ENCODE assay signal across 8 cellular contexts in the genomic region with DNA sequence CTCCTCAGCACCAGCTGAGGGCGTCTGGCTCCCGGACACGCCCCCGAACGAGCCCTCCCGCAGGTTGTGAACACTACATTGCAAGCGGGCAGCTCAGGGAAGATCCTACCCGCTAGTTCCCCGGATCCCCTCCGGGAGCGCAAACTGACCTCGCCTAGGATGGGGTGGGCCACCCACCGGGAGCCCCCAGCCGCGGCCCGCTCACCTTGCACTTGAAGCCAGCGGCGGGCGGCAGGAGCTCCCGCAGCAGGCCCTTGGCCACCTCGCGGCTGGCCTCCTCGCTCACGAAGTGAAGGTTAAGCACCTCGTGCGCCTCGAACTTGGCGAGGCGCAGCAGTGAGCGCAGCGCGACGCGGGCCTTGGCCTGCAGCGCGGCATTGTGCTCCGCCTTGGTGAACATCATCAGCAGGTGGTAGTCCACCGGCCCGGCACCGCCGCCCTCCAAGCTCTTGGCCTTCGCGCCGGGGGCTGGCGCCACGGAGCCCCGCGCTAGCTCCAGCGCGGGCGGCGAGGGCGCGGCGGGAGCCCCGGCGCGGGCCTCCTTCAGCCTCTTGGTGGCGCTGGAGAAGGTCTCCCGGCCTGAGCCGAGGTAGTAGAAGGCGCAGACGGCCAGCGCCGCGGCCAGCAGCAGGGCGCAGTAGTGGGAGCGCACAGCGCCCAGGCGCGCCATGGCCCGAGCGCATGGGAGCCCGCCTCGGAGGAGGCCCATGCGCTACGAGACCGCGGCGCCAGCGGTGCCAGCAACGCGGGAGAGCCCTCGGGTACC. TPM values are rescaled to one million over a fixed set of nuclear protein-coding genes. Genes with fewer than 3 reads are reported as not detected.
DNase-seq lines count a peak whose midpoint lies in the region; FAIRE-seq and TF ChIP-seq lines count a peak whose summit lies in the region.

No MANE protein-coding gene starts in this region.

- H3K36me3 Mint-ChIP-seq in HFFc6 (ENCODE audit: low read depth) (no peaks in the 10 kb centered on the region), MCF 10A (ENCODE audit: insufficient read depth, unreplicated experiment) (no peaks in the 10 kb centered on the region)

- peak overlapping the region; percentile 95 for H3K4me3 Mint-ChIP-seq in HFFc6
- peak overlapping the region; percentile 81 for H3K4me3 Mint-ChIP-seq in MCF 10A (ENCODE audit: unreplicated experiment)

- H3K36me3 ChIP-seq in MG63: peaks cover 20% of the 10 kb centered on the region
- H3K36me3 ChIP-seq in keratinocyte (ENCODE audit: control insufficient read depth in 2 of 2, extremely low read depth in 1 of 2, insufficient read depth in 2 of 2, low read length in 2 of 2): peaks cover 0 to 2% of the 10 kb centered on the region in 2 experiments

- H3K4me2 ChIP-seq in keratinocyte (ENCODE audit: control insufficient read depth, extremely low read depth, insufficient read depth, low read depth, low read length): peak overlapping the region; percentile 90

- H3K4me3 ChIP-seq in MG63 (peak overlapping the region; percentile 76), keratinocyte (ENCODE audit: control insufficient read depth in 2 of 3, extremely low read depth in 1 of 3, insufficient read depth in 2 of 3, low read depth in 1 of 3, low read length in 3 of 3) (peak overlapping the region; percentile 65 to 89 (median 77))

- no peaks in the 10 kb centered on the region for H3K9me1 ChIP-seq in keratinocyte (ENCODE audit: control insufficient read depth, extremely low read depth, insufficient read depth, low read length)

- CTCF ChIA-PET in MCF 10A (lab: Yijun Ruan, JAX): interaction anchor here (0.5 to 8.3 kb wide), 70 partner anchors 9 to 1018 kb away, joined by 3 to 154 read pairs (median 4); partner anchors contain the start of genes FAM43A, LSG1 and TMEM44

- no peaks in the 10 kb centered on the region for H3K27me3 ChIP-seq in MG63
- H3K27me3 ChIP-seq in keratinocyte (ENCODE audit: control insufficient read depth, extremely low read depth, insufficient read depth, low read length): no peaks in the 10 kb centered on the region

- TF ChIP-seq CTCF in HFFc6 (IDR thresholded peaks at IDR 0.05) (peak; percentile 70; the same call in 1 of the 2 replicates), MCF 10A (IDR thresholded peaks at IDR 0.05; ENCODE audit: unreplicated experiment) (peak; percentile 49), keratinocyte (optimal IDR thresholded peaks at IDR 0.05 in 1 of 3, IDR thresholded peaks at IDR 0.05 in 1 of 3, conservative IDR thresholded peaks at IDR 0.05 in 1 of 3; ENCODE audit: extremely low read depth in 1 of 3, insufficient read depth in 2 of 3, low read length in 3 of 3) (peak; percentile 33 to 56 (median 48))

- DNase-seq in NCI-H510A treated with DMSO at 0.1 percent for 48 hours (lab: John Stamatoyannopoulos, UW): peak; percentile 79
- no peak for DNase-seq in NCI-H510A (lab: John Stamatoyannopoulos, UW)
- peak; percentile 46 for DNase-seq in HFFc6
- DNase-seq in MG63: peak; percentile 73
- peak; percentile 64 for DNase-seq in SKM-1 (lab: John Stamatoyannopoulos, UW; ENCODE audit: unreplicated experiment)
- DNase-seq in MCF 10A (ENCODE audit: unreplicated experiment): peak; percentile 68
- DNase-seq in keratinocyte (ENCODE audit: low read depth, low spot score): no peak
- peak; percentile 79 for DNase-seq in stimulated activated CD4-positive, alpha-beta T cell treated with anti-CD3 and anti-CD28 coated beads, Interleukin-15, amount 100 ng/mL, for 24 hours

- POLR2A ChIA-PET in MCF 10A (lab: Yijun Ruan, JAX): interaction anchor here (0.7 to 3.1 kb wide), 20 partner anchors 12 to 602 kb away, joined by 3 to 54 read pairs (median 4); partner anchors contain the start of genes ACAP2, FAM43A, LSG1 and PPP1R2

- no peaks in the 10 kb centered on the region for H3K27me3 Mint-ChIP-seq in HFFc6 (ENCODE audit: insufficient read depth)
- H3K27me3 Mint-ChIP-seq in MCF 10A (ENCODE audit: insufficient read depth, unreplicated experiment): no peaks in the 10 kb centered on the region

- H3K9me3 Mint-ChIP-seq in HFFc6: no peaks in the 10 kb centered on the region
- H3K9me3 Mint-ChIP-seq in MCF 10A (ENCODE audit: unreplicated experiment): no peaks in the 10 kb centered on the region

- H3K9me3 ChIP-seq in MG63 (no peaks in the 10 kb centered on the region), keratinocyte (ENCODE audit: control insufficient read depth, low read depth, low read length) (no peaks in the 10 kb centered on the region)

- intact Hi-C loops in MCF 10A (cut with micrococcal nuclease): loop anchor here (1.0 kb wide), 2 partner anchors 173 to 252 kb away; partner anchors contain the start of gene ACAP2

- peak overlapping the region; percentile 72 for H3K9ac ChIP-seq in keratinocyte (ENCODE audit: control insufficient read depth, extremely low read depth, insufficient read depth, low read length)

- BruUV-seq in MCF 10A (replicated peaks; lab: Mats Ljungman, UMichigan): no TSS peak

- no peaks in the 10 kb centered on the region for H4K20me1 ChIP-seq in keratinocyte (ENCODE audit: control insufficient read depth, extremely low read depth, insufficient read depth, low read length)

- H3K27ac Mint-ChIP-seq in HFFc6: peak overlapping the region; percentile 64
- H3K27ac Mint-ChIP-seq in MCF 10A (ENCODE audit: low read depth, unreplicated experiment): peak overlapping the region; percentile 69

- H3K27ac ChIP-seq in keratinocyte (ENCODE audit: control insufficient read depth, insufficient read depth, low read length): peak overlapping the region; percentile 39

- FAIRE-seq in keratinocyte (lab: Jason Lieb, UNC): no peak

- peaks cover 17% of the 10 kb centered on the region for H3K4me1 ChIP-seq in keratinocyte (ENCODE audit: control insufficient read depth, extremely low read depth, insufficient read depth, low read length)

- dilution Hi-C loops in keratinocyte (cut with MboI; ENCODE audit: extremely low pct_ligation_motif_present, low sequenced_read_pairs): no loop called here

- H3K4me1 Mint-ChIP-seq in HFFc6 (ENCODE audit: low read depth) (peaks cover 23% of the 10 kb centered on the region), MCF 10A (ENCODE audit: insufficient read depth, unreplicated experiment) (peaks cover 27% of the 10 kb centered on the region)

- peak overlapping the region; percentile 77 for H2AFZ ChIP-seq in keratinocyte (ENCODE audit: control insufficient read depth, low read length)

- H3K79me2 ChIP-seq in keratinocyte (ENCODE audit: control insufficient read depth, insufficient read depth, low read length): peaks cover 17% of the 10 kb centered on the region

RNA-seq across cellular contexts. Expression of gene XXYLT1, which starts 0.4 kb away (rescaled TPM):
- 10 to 100 TPM; 16.9 to 24.2 (median 18.3) TPM for total RNA-seq in HFFc6 (2021; fragmentation: NEBNext Ultra II Directional; extraction: Animal tissue kit (Norgen Biotek cat#: 25700))
- 23.0 and 43.7 TPM in 2 replicates for total RNA-seq in MG63 (2014; rRNA removed; shearing (Covaris generic); ENCODE audit: low replicate concordance)
- 10.0 and 10.9 TPM in 2 replicates for total RNA-seq in MCF 10A (2022)
- 11.1 to 16.4 TPM (median 12.6 TPM) in 3 replicates for polyA plus RNA-seq in keratinocyte
- polyA plus RNA-seq in keratinocyte (2011; ENCODE audit: low read depth): 6.7 TPM
- 8.6 and 10.1 TPM in 2 replicates for polyA plus RNA-seq in keratinocyte (2011; cell fraction: cytosol; rRNA removed)
- 19.3 and 21.0 TPM in 2 replicates for polyA plus RNA-seq in keratinocyte (2011; cell fraction: nucleus; rRNA removed)
- 6.8 and 11.2 TPM in 2 replicates for polyA plus RNA-seq in keratinocyte (2012; ENCODE audit: low replicate concordance)
- polyA minus RNA-seq in keratinocyte: 8.8 to 30.0 TPM (median 9.0 TPM) in 3 replicates
- 16.7 TPM for polyA minus RNA-seq in keratinocyte (2011; cell fraction: cytosol; rRNA and poly(A)+ RNA removed)
- polyA minus RNA-seq in keratinocyte (2011; cell fraction: nucleus; rRNA and poly(A)+ RNA removed): 20.3 and 24.7 TPM in 2 replicates

Comparison
In these comparisons a context has a peak if more than half of its experiments do, and no peak if none do; other contexts are left out.
1. DNase-seq: peak in NCI-H510A treated with DMSO at 0.1 percent for 48 hours (single experiment), HFFc6 (single experiment), MG63 (single experiment), SKM-1 (single experiment), MCF 10A (single experiment) and stimulated activated CD4-positive, alpha-beta T cell treated with anti-CD3 and anti-CD28 coated beads, Interleukin-15, amount 100 ng/mL, for 24 hours (single experiment); none in NCI-H510A (single experiment) and keratinocyte (single experiment).
2. Peak in every context shown above with its lines, with median percentiles within 50 percentile points of each other: CTCF ChIP-seq.